Comparison of ENCODE assay signal across 9 cellular contexts in genomic region chr16:30615358-30616076, GRCh38.
DNase-seq lines count a peak whose midpoint lies in the region; FAIRE-seq and TF ChIP-seq lines count a peak whose summit lies in the region.
"Had no signal": no experiment of that assay in that cellular context is flagged by ENCODE, and none has a peak within 500 bp of the region (broad histone marks: within the 10 kb centered on the region; RNA-seq: fewer than 3 reads in every experiment).

No MANE protein-coding gene starts in this region.

- FAIRE-seq in H54 (lab: Jason Lieb, UNC) = no peak
- FAIRE-seq: colon had no signal

- no peak for TF ChIP-seq POLR2A in H54 (IDR thresholded peaks at IDR 0.05; ENCODE audit: low read depth, low read length)

- no peak overlapping the region for H3K4me3 ChIP-seq in foreskin fibroblast (ENCODE audit: low read depth in 1 of 2, low read length in 2 of 2)

- peak; percentile 96 for DNase-seq in NCI-H2227 (lab: John Stamatoyannopoulos, UW; ENCODE audit: unreplicated experiment)
- DNase-seq in NCI-H2227 treated with DMSO at 0.1 percent for 48 hours (lab: John Stamatoyannopoulos, UW) = no peak
- DNase-seq in NOMO-1 (lab: John Stamatoyannopoulos, UW; ENCODE audit: unreplicated experiment in 2 of 2) = peak; percentile 29 to 48
- peak; percentile 38 for DNase-seq in activated T-cell treated with anti-CD3 and anti-CD28 coated beads for 4 hours
- DNase-seq in foreskin fibroblast = peak in 1 of 2 donors; percentile 62
- peak; percentile 60 for DNase-seq in stimulated activated CD4-positive, alpha-beta T cell treated with anti-CD3 and anti-CD28 coated beads, Interleukin-12 subunit alpha, Interleukin-12 subunit beta, amount 100 ng/mL, for 4 hours
- no peak for DNase-seq in H54 (ENCODE audit: insufficient read length, low spot score)
- no peak for DNase-seq in cortex of kidney (lab: John Stamatoyannopoulos, UW)

- TF ChIP-seq CTCF in foreskin fibroblast (IDR thresholded peaks at IDR 0.05; ENCODE audit: low read depth, low read length) = peak; percentile 29

Comparison
In these comparisons a context has a peak if more than half of its experiments do, and no peak if none do; other contexts are left out.
1. DNase-seq: peak in NCI-H2227 (single experiment), NOMO-1 (2 of 2), activated T-cell treated with anti-CD3 and anti-CD28 coated beads for 4 hours (single experiment) and stimulated activated CD4-positive, alpha-beta T cell treated with anti-CD3 and anti-CD28 coated beads, Interleukin-12 subunit alpha, Interleukin-12 subunit beta, amount 100 ng/mL, for 4 hours (single experiment); none in NCI-H2227 treated with DMSO at 0.1 percent for 48 hours (single experiment), H54 (single experiment) and cortex of kidney (single experiment).